ENCODE assay signal across 8 cellular contexts in genomic region chr2:64142817-64143153, GRCh38.
DNase-seq lines count a peak whose midpoint lies in the region; TF ChIP-seq lines count a peak whose summit lies in the region.

No MANE protein-coding gene starts in this region.

- H3K4me2 ChIP-seq in BLaER1 treated with 17β-estradiol and CSF1 and Interleukin-3, amounts not matched to agents 10 nM and 100 nM, result peak overlapping the region; percentile 66 to 99 (median 79)

- H3K27ac Mint-ChIP-seq in dendritic cell treated with granulocyte-macrophage colony-stimulating factor and Interleukin-4, amounts not matched to agents 40 ng/mL and 50 ng/mL, for 4 days, result peak overlapping the region; percentile 93
- H3K27ac Mint-ChIP-seq in nephron, result peak overlapping the region; percentile 90 to 97 (median 91)

- H4K20me1 ChIP-seq in BLaER1 treated with 17β-estradiol and CSF1 and Interleukin-3, amounts not matched to agents 10 nM and 100 nM, result peaks cover 4 to 56% (median 40%) of the 10 kb centered on the region in 11 experiments; a peak in 14 of 22 replicates

- no peaks in the 10 kb centered on the region for H3K9me3 Mint-ChIP-seq in dendritic cell treated with granulocyte-macrophage colony-stimulating factor and Interleukin-4, amounts not matched to agents 40 ng/mL and 50 ng/mL, for 4 days
- no peaks in the 10 kb centered on the region for H3K9me3 Mint-ChIP-seq in nephron

- H3K36me3 Mint-ChIP-seq in dendritic cell treated with granulocyte-macrophage colony-stimulating factor and Interleukin-4, amounts not matched to agents 40 ng/mL and 50 ng/mL, for 4 days (ENCODE audit: low read depth), result peaks cover 12% of the 10 kb centered on the region
- peaks cover 10% of the 10 kb centered on the region for H3K36me3 Mint-ChIP-seq in nephron (ENCODE audit: low read depth)

- H3K27ac ChIP-seq in BLaER1 treated with 17β-estradiol and CSF1 and Interleukin-3, amounts not matched to agents 10 nM and 100 nM, result peak overlapping the region; percentile 88 to 99 (median 96); a peak in 21 of 22 replicates
- H3K27ac ChIP-seq in KOPT-K1 (ENCODE audit: low read depth, low read length, poor library complexity, severe bottlenecking), result peak overlapping the region; percentile 75

- no peak for TF ChIP-seq CTCF in nephron (IDR thresholded peaks at IDR 0.05; ENCODE audit: unreplicated experiment in 3 of 3)

- H3K4me1 Mint-ChIP-seq in dendritic cell treated with granulocyte-macrophage colony-stimulating factor and Interleukin-4, amounts not matched to agents 40 ng/mL and 50 ng/mL, for 4 days (ENCODE audit: low read depth), result peaks cover 39% of the 10 kb centered on the region
- peaks cover 38% of the 10 kb centered on the region for H3K4me1 Mint-ChIP-seq in nephron

- intact Hi-C loops in dendritic cell treated with granulocyte-macrophage colony-stimulating factor and Interleukin-4, amounts not matched to agents 40 ng/mL and 50 ng/mL, for 4 days (cut with micrococcal nuclease), result loop anchor here (5.0 kb wide), 3 partner anchors 50 to 300 kb away; partner anchors contain the start of gene UGP2

- H3K27me3 ChIP-seq in BLaER1 treated with 17β-estradiol and CSF1 and Interleukin-3, amounts not matched to agents 10 nM and 100 nM, result no peaks in the 10 kb centered on the region; a peak in 1 of 22 replicates

- peaks cover 42 to 54% (median 45%) of the 10 kb centered on the region in 10 experiments for H3K4me1 ChIP-seq in BLaER1 treated with 17β-estradiol and CSF1 and Interleukin-3, amounts not matched to agents 10 nM and 100 nM

- peaks cover 0 to 53% (median 7%) of the 10 kb centered on the region in 11 experiments; a peak in 9 of 22 replicates for H3K36me3 ChIP-seq in BLaER1 treated with 17β-estradiol and CSF1 and Interleukin-3, amounts not matched to agents 10 nM and 100 nM
- H3K36me3 ChIP-seq in KOPT-K1 (ENCODE audit: insufficient read depth, low read length), result no peaks in the 10 kb centered on the region

- H3K4me3 ChIP-seq in BLaER1 treated with 17β-estradiol and CSF1 and Interleukin-3, amounts not matched to agents 10 nM and 100 nM, result peak overlapping the region; percentile 86 to 98 (median 94)

- H3K27me3 Mint-ChIP-seq in dendritic cell treated with granulocyte-macrophage colony-stimulating factor and Interleukin-4, amounts not matched to agents 40 ng/mL and 50 ng/mL, for 4 days, result no peaks in the 10 kb centered on the region
- H3K27me3 Mint-ChIP-seq in nephron (ENCODE audit: low read depth), result no peaks in the 10 kb centered on the region

- H3K4me3 Mint-ChIP-seq in dendritic cell treated with granulocyte-macrophage colony-stimulating factor and Interleukin-4, amounts not matched to agents 40 ng/mL and 50 ng/mL, for 4 days, result peak overlapping the region; percentile 87
- H3K4me3 Mint-ChIP-seq in nephron, result peak overlapping the region; percentile 88 to 98 (median 94)

- peak overlapping the region; percentile 94 to 100 (median 98) for H3K9ac ChIP-seq in BLaER1 treated with 17β-estradiol and CSF1 and Interleukin-3, amounts not matched to agents 10 nM and 100 nM

- H3K9me3 ChIP-seq in BLaER1 treated with 17β-estradiol and CSF1 and Interleukin-3, amounts not matched to agents 10 nM and 100 nM (replicated peaks in 1 of 11), result no peaks in the 10 kb centered on the region
- no peaks in the 10 kb centered on the region for H3K9me3 ChIP-seq in KOPT-K1 (ENCODE audit: insufficient read depth, low read length, poor library complexity, severe bottlenecking)

- DNase-seq in NCI-H2107 (lab: John Stamatoyannopoulos, UW) (no peak), HPDE6-E6E7 (ENCODE audit: extremely low spot score) (no peak), foreskin melanocyte (no peak), AG08395 (ENCODE audit: low spot score) (no peak)
